Comparison of ENCODE assay signal across 21 cellular contexts in the genomic region with DNA sequence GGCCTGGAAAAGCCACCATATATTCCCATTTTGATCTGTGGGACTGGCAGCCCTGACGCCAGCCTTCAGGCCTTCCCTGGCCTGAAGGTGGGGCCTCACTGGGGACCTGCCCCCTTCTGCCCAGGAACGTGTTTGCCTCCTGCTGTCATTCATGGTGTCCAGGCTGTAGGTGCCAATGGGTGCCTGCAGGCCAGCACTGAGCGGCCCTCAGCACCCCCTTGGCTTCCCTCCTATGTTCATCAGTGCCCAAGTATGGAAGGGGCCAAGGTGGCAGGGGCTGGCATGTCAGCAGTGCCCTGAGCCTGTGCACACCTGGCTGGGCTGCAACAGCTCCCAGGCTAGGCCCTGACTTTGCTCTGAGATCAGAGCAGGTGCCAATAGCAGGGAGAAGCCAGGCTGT.
"Had no signal": no experiment of that assay in that cellular context is flagged by ENCODE, and none has a peak within 500 bp of the region (broad histone marks: within the 10 kb centered on the region; RNA-seq: fewer than 3 reads in every experiment).

No MANE protein-coding gene starts in this region.

- H3K4me1 ChIP-seq: lower lobe of right lung, parathyroid adenoma, right atrium auricular region had no signal

- H3K36me3 Mint-ChIP-seq: natural killer cell; stimulated activated naive B cell treated with anti-CD40 and anti-IgM and Interleukin-4, amounts not matched to agents 10 μg/mL and 1 μg/mL and 100 μg/mL, for 72 hours had no signal

- H3K9me3 Mint-ChIP-seq: natural killer cell; stimulated activated naive B cell treated with anti-CD40 and anti-IgM and Interleukin-4, amounts not matched to agents 10 μg/mL and 1 μg/mL and 100 μg/mL, for 72 hours had no signal

- H3K9ac ChIP-seq: parathyroid adenoma had no signal

- H3K4me3 Mint-ChIP-seq: natural killer cell; stimulated activated naive B cell treated with anti-CD40 and anti-IgM and Interleukin-4, amounts not matched to agents 10 μg/mL and 1 μg/mL and 100 μg/mL, for 72 hours had no signal

- H3K36me3 ChIP-seq: gastrocnemius medialis, lower lobe of right lung, neutrophil, right atrium auricular region, stomach, thyroid gland had no signal

- H3K4me2 ChIP-seq: smooth muscle cell had no signal

- DNase-seq: cerebellar nuclear complex; dorsolateral prefrontal cortex; effector CD4-positive, alpha-beta T cell; foreskin fibroblast; gastrocnemius medialis; left ventricle myocardium superior; lower lobe of right lung; natural killer cell; stimulated activated CD4-positive, alpha-beta T cell treated with anti-CD3 and anti-CD28 coated beads, Interleukin-12 subunit alpha, Interleukin-12 subunit beta, amount 100 ng/mL, for 4 hours; stimulated activated CD4-positive, alpha-beta T cell treated with anti-CD3 and anti-CD28 coated beads, Interleukin-1b, Interleukin-23, amount 100 ng/mL, for 48 hours; stimulated activated CD4-positive, alpha-beta T cell treated with anti-CD3 and anti-CD28 coated beads, Interleukin-4, amount 100 ng/mL, for 24 hours; stimulated activated naive B cell treated with anti-CD40 and anti-IgM and Interleukin-4, amounts not matched to agents 10 μg/mL and 1 μg/mL and 100 μg/mL, for 72 hours; stomach; thyroid gland; trophoblast cell had no signal

- H3K27me3 Mint-ChIP-seq: stimulated activated naive B cell treated with anti-CD40 and anti-IgM and Interleukin-4, amounts not matched to agents 10 μg/mL and 1 μg/mL and 100 μg/mL, for 72 hours had no signal

- H3K27ac Mint-ChIP-seq: natural killer cell; progenitor cell of endocrine pancreas; stimulated activated naive B cell treated with anti-CD40 and anti-IgM and Interleukin-4, amounts not matched to agents 10 μg/mL and 1 μg/mL and 100 μg/mL, for 72 hours had no signal

- H3K79me2 ChIP-seq: parathyroid adenoma had no signal

- H3K27me3 ChIP-seq: dorsolateral prefrontal cortex, gastrocnemius medialis, neutrophil, right atrium auricular region, stomach, thyroid gland had no signal

- H3K4me3 ChIP-seq: dorsolateral prefrontal cortex, gastrocnemius medialis, lower lobe of right lung, right atrium auricular region, smooth muscle cell, stomach, thyroid gland had no signal

- H3K27ac ChIP-seq: dorsolateral prefrontal cortex, gastrocnemius medialis, lower lobe of right lung, neutrophil, parathyroid adenoma, right atrium auricular region, stomach, thyroid gland had no signal

- ATAC-seq: sciatic nerve; stimulated activated naive B cell treated with anti-CD40 and anti-IgM and Interleukin-4, amounts not matched to agents 10 μg/mL and 1 μg/mL and 100 μg/mL, for 72 hours had no signal

- H3K9me3 ChIP-seq: gastrocnemius medialis, lower lobe of right lung, neutrophil, right atrium auricular region, stomach, thyroid gland had no signal

- H3K4me1 Mint-ChIP-seq: natural killer cell; stimulated activated naive B cell treated with anti-CD40 and anti-IgM and Interleukin-4, amounts not matched to agents 10 μg/mL and 1 μg/mL and 100 μg/mL, for 72 hours had no signal
